In genomic region chr12:46292754-46293402, GRCh38 we compare ENCODE assay signal across 21 cellular contexts. TPM values are rescaled to one million over a fixed set of nuclear protein-coding genes. Genes with fewer than 3 reads are reported as not detected.
DNase-seq lines count a peak whose midpoint lies in the region; ATAC-seq and TF ChIP-seq lines count a peak whose summit lies in the region.
"Had no signal": no experiment of that assay in that cellular context is flagged by ENCODE, and none has a peak within 500 bp of the region (broad histone marks: within the 10 kb centered on the region; RNA-seq: fewer than 3 reads in every experiment).

No MANE protein-coding gene starts in this region.

- no peak for ATAC-seq in heart right ventricle
- ATAC-seq in left cardiac atrium = no peak
- ATAC-seq in PC-3 = no peak
- no peak for ATAC-seq in upper lobe of right lung
- ATAC-seq in GM18520 (IDR thresholded peaks at IDR 0.05; ENCODE audit: unreplicated experiment) = no peak
- ATAC-seq: A549; activated CD4-positive, alpha-beta T cell treated with anti-CD3 and anti-CD28 coated beads for 36 hours; activated CD8-positive, alpha-beta memory T cell treated with anti-CD3 and anti-CD28 coated beads, Interleukin-2, amount 10 ng/mL, durations not matched to agents 7 days and 5 days; stimulated activated effector memory CD8-positive, alpha-beta T cell treated with anti-CD3 and anti-CD28 coated beads, Interleukin-12 subunit alpha, Interleukin-12 subunit beta, amount 100 ng/mL, for 72 hours had no signal

- intact Hi-C loops in heart right ventricle (cut with DNase I) = loop anchor here in 3 of 10 donors (10.0 kb wide), 2 partner anchors 138 to 158 kb away; no protein-coding TSS in a partner anchor
- intact Hi-C loops in left cardiac atrium (cut with DNase I) = no loop called here
- intact Hi-C loops in PC-3 (cut with micrococcal nuclease) = no loop called here
- intact Hi-C loops in upper lobe of right lung (cut with DNase I) = no loop called here

- H3F3A ChIP-seq in PC-3 (ENCODE audit: low read length, unreplicated experiment) = no peaks in the 10 kb centered on the region

- WGBS in heart right ventricle, 2 donors = 82 to 88% methylated on average over 2 of the region's 2 CpGs

- H3K27me3 ChIP-seq in heart right ventricle (no peaks in the 10 kb centered on the region), PC-3 (ENCODE audit: low read length) (no peaks in the 10 kb centered on the region), upper lobe of right lung (no peaks in the 10 kb centered on the region)
- H3K27me3 ChIP-seq: thyroid gland had no signal

- no peaks in the 10 kb centered on the region for H3K4me1 ChIP-seq in heart right ventricle
- no peaks in the 10 kb centered on the region for H3K4me1 ChIP-seq in PC-3 (ENCODE audit: insufficient read depth, low read length)
- no peaks in the 10 kb centered on the region for H3K4me1 ChIP-seq in upper lobe of right lung
- H3K4me1 ChIP-seq: A549, HAP-1, thyroid gland had no signal

- CTCF ChIA-PET in PC-3 (lab: Charles Lee) = no interaction called here

- H3K9me2 ChIP-seq in PC-3 (replicated peaks; ENCODE audit: low read length) = no peaks in the 10 kb centered on the region

- no peak overlapping the region for H2AFZ ChIP-seq in PC-3 (ENCODE audit: low read length)

- POLR2A ChIA-PET in PC-3 (lab: Charles Lee; ENCODE audit: unreplicated experiment) = no interaction called here

- BruUV-seq in PC-3 (replicated peaks; lab: Mats Ljungman, UMichigan) = no TSS peak

- no peaks in the 10 kb centered on the region for H3K36me3 ChIP-seq in heart right ventricle
- H3K36me3 ChIP-seq in PC-3 (ENCODE audit: low read depth, low read length) = no peaks in the 10 kb centered on the region
- H3K36me3 ChIP-seq in upper lobe of right lung = no peaks in the 10 kb centered on the region
- H3K36me3 ChIP-seq: HAP-1, thyroid gland had no signal

- H3K9me3 ChIP-seq in heart right ventricle (peaks cover 0 to 23% (median 0%) of the 10 kb centered on the region in 11 donors), PC-3 (ENCODE audit: low read length) (no peaks in the 10 kb centered on the region), upper lobe of right lung (no peaks in the 10 kb centered on the region)
- H3K9me3 ChIP-seq: HAP-1, SK-N-SH, thyroid gland had no signal

- H4K20me1 ChIP-seq in PC-3 (ENCODE audit: low read length) = no peaks in the 10 kb centered on the region

- H3K79me2 ChIP-seq in PC-3 (ENCODE audit: low read length) = no peaks in the 10 kb centered on the region

- H3K9ac ChIP-seq in PC-3 (ENCODE audit: low read length) = no peak overlapping the region
- H3K9ac ChIP-seq: SK-N-SH had no signal

- no peak overlapping the region for H3K4me2 ChIP-seq in PC-3 (ENCODE audit: low read length)
- H3K4me2 ChIP-seq: A549, SK-N-SH had no signal

- H3K27ac ChIP-seq in heart right ventricle = no peak overlapping the region
- H3K27ac ChIP-seq in PC-3 (ENCODE audit: low read length) = no peak overlapping the region
- H3K27ac ChIP-seq in upper lobe of right lung = no peak overlapping the region
- H3K27ac ChIP-seq: A549, thyroid gland had no signal

- DNase-seq in heart right ventricle = no peak
- DNase-seq in left cardiac atrium = no peak
- DNase-seq in PC-3 = peak; percentile 10
- peak; percentile 35 for DNase-seq in choroid plexus epithelial cell (ENCODE audit: low read depth)
- DNase-seq in upper lobe of right lung = no peak
- DNase-seq in NCI-H1417 (lab: John Stamatoyannopoulos, UW) = no peak
- DNase-seq in cerebellar cortex (ENCODE audit: low spot score) = no peak
- DNase-seq: activated CD4-positive, alpha-beta T cell treated with anti-CD3 and anti-CD28 coated beads for 36 hours; activated CD8-positive, alpha-beta memory T cell treated with anti-CD3 and anti-CD28 coated beads, Interleukin-2, amount 10 ng/mL, durations not matched to agents 7 days and 5 days; endodermal cell; Kasumi-1; NCI-H1436; NCI-H2171 treated with DMSO at 0.1 percent for 48 hours; NCI-H774; SK-N-SH; T1000; thyroid gland had no signal

- no peak overlapping the region for H3K4me3 ChIP-seq in heart right ventricle
- no peak overlapping the region for H3K4me3 ChIP-seq in PC-3 (ENCODE audit: low read length)
- no peak overlapping the region for H3K4me3 ChIP-seq in choroid plexus epithelial cell (ENCODE audit: low read depth, low read length)
- H3K4me3 ChIP-seq in upper lobe of right lung = no peak overlapping the region
- H3K4me3 ChIP-seq: A549, HAP-1, thyroid gland had no signal

- TF ChIP-seq CTCF in heart right ventricle (IDR thresholded peaks at IDR 0.05) (peak in 6 of 9 donors; percentile 8 to 23 (median 18)), PC-3 (conservative IDR thresholded peaks at IDR 0.05; ENCODE audit: low read depth, low read length) (no peak), choroid plexus epithelial cell (conservative IDR thresholded peaks at IDR 0.05; ENCODE audit: low read depth, low read length) (peak; percentile 50), upper lobe of right lung (IDR thresholded peaks at IDR 0.05) (peak; percentile 17)

RNA-seq across cellular contexts. Expression of gene SLC38A1, which starts 24.0 kb away (rescaled TPM):
- total RNA-seq in heart right ventricle (100 to 1,000 TPM; 120 to 221 (median 142) TPM), left cardiac atrium (100 to 1,000 TPM in 1 of 2 donors, 10 to 100 TPM in 1; 74.6 to 172 TPM), PC-3 (2014; rRNA removed) (101 and 107 TPM in 2 replicates), upper lobe of right lung (58.5 TPM)
- 10 to 100 TPM; 32.0 to 71.5 TPM for polyA plus RNA-seq in heart right ventricle

Comparison
In these comparisons a context has a peak if more than half of its experiments do, and no peak if none do; other contexts are left out.
1. DNase-seq: peak in PC-3 (single experiment) and choroid plexus epithelial cell (single experiment); none in heart right ventricle (0 of 2), left cardiac atrium (single experiment), upper lobe of right lung (single experiment), NCI-H1417 (0 of 3) and cerebellar cortex (single experiment).